Comparison of ENCODE assay signal across 28 cellular contexts in the genomic region with DNA sequence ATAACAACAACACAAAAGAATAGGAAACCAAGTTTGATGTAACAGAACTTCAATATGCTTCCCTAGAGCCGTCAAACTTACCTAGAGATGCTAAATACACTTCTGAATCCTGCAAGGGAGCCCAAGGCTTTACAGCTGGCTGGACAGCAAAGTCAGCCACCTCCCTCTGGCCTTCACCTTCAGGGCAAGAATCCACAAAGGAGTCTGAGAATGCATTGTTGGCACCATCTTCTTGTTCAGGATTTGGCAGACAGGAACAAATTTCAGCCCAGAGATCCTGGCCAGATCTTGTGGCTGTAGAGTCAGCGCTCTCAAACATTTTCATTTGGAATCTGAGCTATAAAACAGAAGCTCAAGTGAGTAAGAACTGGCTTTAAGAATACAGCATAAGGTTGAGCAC. TPM values are rescaled to one million over a fixed set of nuclear protein-coding genes. Genes with fewer than 3 reads are reported as not detected.
A peak's percentile ranks its signal among the peaks of the same experiment; 100 is the strongest.
DNase-seq lines count a peak whose midpoint lies in the region; ATAC-seq, FAIRE-seq and TF ChIP-seq lines count a peak whose summit lies in the region.
"Had no signal": no experiment of that assay in that cellular context is flagged by ENCODE, and none has a peak within 500 bp of the region (broad histone marks: within the 10 kb centered on the region; RNA-seq: fewer than 3 reads in every experiment).

No MANE protein-coding gene starts in this region.

- no peak overlapping the region for H3K27ac ChIP-seq in GM12878 (ENCODE audit: control insufficient read depth, insufficient read depth)
- H3K27ac ChIP-seq: 22Rv1, body of pancreas, GM23248, left ventricle myocardium inferior, vagina had no signal

- H3K9me3 Mint-ChIP-seq in activated CD4-positive, alpha-beta T cell treated with anti-CD3 and anti-CD28 coated beads, Interleukin-2, amount 10 ng/mL, durations not matched to agents 7 days and 5 days, result no peaks in the 10 kb centered on the region
- H3K9me3 Mint-ChIP-seq in IgD-negative memory B cell (no peaks in the 10 kb centered on the region), neural crest cell (no peaks in the 10 kb centered on the region)
- H3K9me3 Mint-ChIP-seq: activated T-helper 2 cell treated with anti-CD3 and anti-CD28 coated beads, Interferon-gamma antibody, Interleukin-2, Interleukin-4, amounts not matched to agents 10 μg/mL and 5 μg/mL and 100 μg/mL, durations not matched to agents 14 hours and 24 hours and 36 hours; stimulated activated naive CD8-positive, alpha-beta T cell treated with anti-CD3 and anti-CD28 coated beads, Interleukin-15, Interleukin-2, amounts not matched to agents 100 ng/mL and 50 ng/mL, for 24 hours had no signal

- H3K27ac Mint-ChIP-seq in activated CD4-positive, alpha-beta T cell treated with anti-CD3 and anti-CD28 coated beads, Interleukin-2, amount 10 ng/mL, durations not matched to agents 7 days and 5 days, result no peak overlapping the region
- peak overlapping the region in 2 of 3 donors; percentile 55 to 61 for H3K27ac Mint-ChIP-seq in IgD-negative memory B cell
- no peak overlapping the region for H3K27ac Mint-ChIP-seq in neural crest cell (ENCODE audit: unreplicated experiment)
- H3K27ac Mint-ChIP-seq: activated T-helper 2 cell treated with anti-CD3 and anti-CD28 coated beads, Interferon-gamma antibody, Interleukin-2, Interleukin-4, amounts not matched to agents 10 μg/mL and 5 μg/mL and 100 μg/mL, durations not matched to agents 14 hours and 24 hours and 36 hours had no signal

- peaks cover 0 to 10% of the 10 kb centered on the region in 2 experiments; a peak in 1 of 4 replicates for H3K36me3 ChIP-seq in GM12878 (ENCODE audit: control insufficient read depth in 2 of 2, insufficient read depth in 2 of 2, low read length in 1 of 2)
- H3K36me3 ChIP-seq: vagina had no signal

- no peak for ATAC-seq in GM12878
- ATAC-seq: body of pancreas, HepG2 had no signal

- no TSS peak for BruUV-seq in GM12878 (replicated peaks; lab: Mats Ljungman, UMichigan)

- POLR2A ChIA-PET in activated CD4-positive, alpha-beta T cell treated with anti-CD3 and anti-CD28 coated beads, Interleukin-2, amount 10 ng/mL, durations not matched to agents 7 days and 5 days (lab: Charles Lee), result no interaction called here
- POLR2A ChIA-PET in GM12878 (lab: Charles Lee), result interaction anchor here (1.0 to 1.6 kb wide), 4 partner anchors 9 to 18 kb away, joined by 3 to 5 read pairs (median 4); no protein-coding TSS in a partner anchor

- H3K79me2 ChIP-seq in GM12878 (ENCODE audit: control insufficient read depth, insufficient read depth, low read length), result peaks cover 46% of the 10 kb centered on the region

- in situ Hi-C loops in GM12878 (cut with MboI), result no loop called here

- H4K20me1 ChIP-seq in GM12878 (ENCODE audit: control insufficient read depth, insufficient read depth), result no peaks in the 10 kb centered on the region

- H3K4me2 ChIP-seq in GM12878 (ENCODE audit: control insufficient read depth, insufficient read depth), result peak overlapping the region; percentile 72

- H3K4me3 Mint-ChIP-seq in activated CD4-positive, alpha-beta T cell treated with anti-CD3 and anti-CD28 coated beads, Interleukin-2, amount 10 ng/mL, durations not matched to agents 7 days and 5 days, result peak overlapping the region; percentile 34
- H3K4me3 Mint-ChIP-seq in IgD-negative memory B cell (peak overlapping the region; percentile 33 to 72 (median 56)), neural crest cell (peak overlapping the region; percentile 68)

- no peak for FAIRE-seq in GM12878 (lab: Jason Lieb, UNC)
- FAIRE-seq: endothelial cell of umbilical vein, HepG2, RCC 7860 had no signal

- peaks cover 41% of the 10 kb centered on the region for H3K4me1 Mint-ChIP-seq in activated CD4-positive, alpha-beta T cell treated with anti-CD3 and anti-CD28 coated beads, Interleukin-2, amount 10 ng/mL, durations not matched to agents 7 days and 5 days
- H3K4me1 Mint-ChIP-seq in IgD-negative memory B cell, result peaks cover 43 to 54% (median 44%) of the 10 kb centered on the region in 3 donors
- H3K4me1 Mint-ChIP-seq in neural crest cell, result peaks cover 17% of the 10 kb centered on the region

- H3K27me3 Mint-ChIP-seq in activated CD4-positive, alpha-beta T cell treated with anti-CD3 and anti-CD28 coated beads, Interleukin-2, amount 10 ng/mL, durations not matched to agents 7 days and 5 days, result peaks cover 2% of the 10 kb centered on the region
- H3K27me3 Mint-ChIP-seq in IgD-negative memory B cell, result no peaks in the 10 kb centered on the region
- peaks cover 11% of the 10 kb centered on the region for H3K27me3 Mint-ChIP-seq in neural crest cell (ENCODE audit: low read depth)
- H3K27me3 Mint-ChIP-seq: stimulated activated naive CD8-positive, alpha-beta T cell treated with anti-CD3 and anti-CD28 coated beads, Interleukin-15, Interleukin-2, amounts not matched to agents 100 ng/mL and 50 ng/mL, for 24 hours had no signal

- TF ChIP-seq CTCF in GM12878 (IDR thresholded peaks at IDR 0.05 in 2 of 3, conservative IDR thresholded peaks at IDR 0.05 in 1 of 3; ENCODE audit: control insufficient read depth in 2 of 3, extremely low read depth in 1 of 3, insufficient read depth in 1 of 3, low read depth in 3 of 3, low read length in 3 of 3) (no peak), neural crest cell (conservative IDR thresholded peaks at IDR 0.05) (no peak), lower leg skin (IDR thresholded peaks at IDR 0.05) (no peak)

- no peak overlapping the region for H3K9ac ChIP-seq in GM12878 (ENCODE audit: control insufficient read depth, insufficient read depth, low read length)
- H3K9ac ChIP-seq: GM23248 had no signal

- H3K36me3 Mint-ChIP-seq in activated CD4-positive, alpha-beta T cell treated with anti-CD3 and anti-CD28 coated beads, Interleukin-2, amount 10 ng/mL, durations not matched to agents 7 days and 5 days (ENCODE audit: low read depth), result peaks cover 22% of the 10 kb centered on the region
- H3K36me3 Mint-ChIP-seq in IgD-negative memory B cell (peaks cover 10% of the 10 kb centered on the region), neural crest cell (ENCODE audit: low read depth) (peaks cover 4% of the 10 kb centered on the region)

- no peak overlapping the region for H2AFZ ChIP-seq in GM12878 (ENCODE audit: control insufficient read depth, low read depth, low read length)
- H2AFZ ChIP-seq: GM23248 had no signal

- TF ChIP-seq POLR2A in GM12878 (IDR thresholded peaks at IDR 0.05; ENCODE audit: low read depth, low read length), result no peak
- no peak for TF ChIP-seq POLR2A in lower leg skin (IDR thresholded peaks at IDR 0.05)

- intact Hi-C loops in GM12878 (cut with micrococcal nuclease; ENCODE audit: unreplicated experiment) (no loop called here), lower leg skin (cut with DNase I; ENCODE audit: low total_unique reads) (no loop called here)

- TF ChIP-seq EP300 in GM12878 (IDR thresholded peaks at IDR 0.05; ENCODE audit: borderline replicate concordance in 1 of 2, control insufficient read depth in 1 of 2, low read depth in 2 of 2, low read length in 2 of 2), result no peak

- RAD21 ChIA-PET in GM12878 (lab: Charles Lee; ENCODE audit: unreplicated experiment), result interaction anchor here (1.1 to 1.6 kb wide), 2 partner anchors 12 to 19 kb away, joined by 3 to 6 read pairs; no protein-coding TSS in a partner anchor

- H3K4me3 ChIP-seq in GM12878 (peak overlapping the region; percentile 27; the same call in 1 of the 2 replicates), lower leg skin (ENCODE audit: low read depth, poor library complexity, severe bottlenecking) (no peak overlapping the region)
- H3K4me3 ChIP-seq: body of pancreas, GM23248, left ventricle myocardium inferior, vagina had no signal

- CTCF ChIA-PET in activated CD4-positive, alpha-beta T cell treated with anti-CD3 and anti-CD28 coated beads, Interleukin-2, amount 10 ng/mL, durations not matched to agents 7 days and 5 days (lab: Charles Lee), result interaction anchor here (1.0 to 1.6 kb wide), 2 partner anchors 24 to 29 kb away, joined by 3 to 4 read pairs; no protein-coding TSS in a partner anchor
- CTCF ChIA-PET in GM12878 (lab: Yijun Ruan, JAX), result interaction anchor here (1.2 to 1.6 kb wide), 2 partner anchors 9 to 44 kb away, joined by 5 to 7 read pairs; no protein-coding TSS in a partner anchor

- no peaks in the 10 kb centered on the region; the same call in 2 of the 3 replicates for H3K9me3 ChIP-seq in GM12878 (replicated peaks; ENCODE audit: control insufficient read depth, insufficient read depth, low read length)
- H3K9me3 ChIP-seq: body of pancreas, left ventricle myocardium inferior, vagina had no signal

- TF ChIP-seq RAD21 in GM12878 (IDR thresholded peaks at IDR 0.05; ENCODE audit: insufficient read depth, low read depth, low read length), result no peak

- 68% methylated on average over 2 of the region's 2 CpGs for WGBS in GM12878 (ENCODE audit: insufficient coverage, insufficient replicate concordance, low lambda C conversion rate, missing lambda C conversion rate)
- WGBS in lower leg skin, 2 donors, result 71 to 74% methylated on average over 2 of the region's 2 CpGs

- H3K4me1 ChIP-seq in GM12878 (ENCODE audit: control insufficient read depth, insufficient read depth, low read length), result peaks cover 17% of the 10 kb centered on the region
- H3K4me1 ChIP-seq: vagina had no signal

- H3K27me3 ChIP-seq in GM12878 (replicated peaks in 1 of 2; ENCODE audit: control insufficient read depth in 2 of 2, insufficient read depth in 2 of 2, low read length in 1 of 2), result no peaks in the 10 kb centered on the region
- H3K27me3 ChIP-seq: body of pancreas, vagina had no signal

- SMC1A ChIA-PET in GM12878 (lab: Charles Lee; ENCODE audit: uncharacterized antibody, unreplicated experiment), result interaction anchor here (0.9 to 1.8 kb wide), 3 partner anchors 9 to 21 kb away, joined by 4 to 9 read pairs (median 5); no protein-coding TSS in a partner anchor

- DNase-seq in activated CD4-positive, alpha-beta T cell treated with anti-CD3 and anti-CD28 coated beads, Interleukin-2, amount 10 ng/mL, durations not matched to agents 7 days and 5 days, result no peak
- no peak for DNase-seq in activated CD4-positive, alpha-beta T cell treated with anti-CD3 and anti-CD28 coated beads for 48 hours
- DNase-seq in GM12878 (ENCODE audit: low read depth, low spot score) (no peak), neural crest cell (ENCODE audit: low read depth, low spot score) (no peak), mesenteric fat pad (ENCODE audit: low spot score) (no peak), lower leg skin (ENCODE audit: low spot score in 2 of 2) (no peak)
- DNase-seq in stimulated activated CD4-positive, alpha-beta T cell treated with anti-CD3 and anti-CD28 coated beads, Interleukin-4, amount 100 ng/mL, for 24 hours, result no peak
- DNase-seq: activated CD4-positive, alpha-beta T cell treated with anti-CD3 and anti-CD28 coated beads, Interleukin-2, amount 50 U/mL, for 48 hours; activated CD4-positive, CD25-positive, alpha-beta regulatory T cell; body of pancreas; DMS153; islet precursor cell; left ventricle myocardium inferior; NCI-H1092; NCI-H187; NCI-H2171; NCI-H526; SW 1271; T1000 had no signal

RNA-seq across cellular contexts. Expression of gene CCDC32, which starts 2.2 kb away (rescaled TPM):
- 10 to 100 TPM; 17.0 to 22.7 TPM for total RNA-seq in activated CD4-positive, alpha-beta T cell treated with anti-CD3 and anti-CD28 coated beads, Interleukin-2, amount 10 ng/mL, durations not matched to agents 7 days and 5 days
- 131 TPM for polyA plus RNA-seq in IgD-negative memory B cell
- 50.4 and 56.8 TPM in 2 replicates for total RNA-seq in GM12878 (2013; cell fraction: nucleolus; rRNA removed)
- 30.2 and 47.0 TPM in 2 replicates for total RNA-seq in GM12878 (2014; rRNA removed)
- 34.0 and 34.3 TPM in 2 replicates for total RNA-seq in GM12878 (2014; rRNA removed; fragmentation: Illumina TruSeq; extraction: Trizol)
- total RNA-seq in GM12878 (2021), result 36.0 and 38.6 TPM in 2 replicates
- polyA plus RNA-seq in GM12878 (2011; ENCODE audit: low read depth), result 33.6 TPM
- polyA plus RNA-seq in GM12878 (2011; rRNA removed), result 66.2 and 72.9 TPM in 2 replicates
- 72.1 and 86.0 TPM in 2 replicates for polyA plus RNA-seq in GM12878 (2011; cell fraction: cytosol; rRNA removed)
- 25.4 and 45.2 TPM in 2 replicates for polyA plus RNA-seq in GM12878 (2011; cell fraction: nucleus; rRNA removed)
- polyA plus RNA-seq in GM12878 (2012), result 41.2 and 41.4 TPM in 2 replicates
- polyA plus RNA-seq in GM12878 (2014; fragmentation: Illumina TruSeq; extraction: Trizol), result 34.3 and 48.3 TPM in 2 replicates
- 10 to 100 TPM; 67.0 to 74.3 TPM for polyA plus RNA-seq in GM12878 (2014; fragmentation: Nextera tagmentation; extraction: Ambion mirVana)
- polyA plus RNA-seq in GM12878 (2014; rRNA removed), result 31.0 and 33.2 TPM in 2 replicates
- polyA plus RNA-seq in GM12878 (2016; fragmentation: Nextera tagmentation; extraction: Ambion mirVana), result 10 to 100 TPM; 57.1 to 61.0 TPM
- 52.4 and 74.0 TPM in 2 replicates for polyA minus RNA-seq in GM12878 (2011; rRNA and poly(A)+ RNA removed)
- 4.5 and 9.5 TPM in 2 replicates for polyA minus RNA-seq in GM12878 (2011; cell fraction: cytosol; rRNA and poly(A)+ RNA removed)
- 13.8 and 24.0 TPM in 2 replicates for polyA minus RNA-seq in GM12878 (2011; cell fraction: nucleus; rRNA and poly(A)+ RNA removed)
- 19.2 and 19.9 TPM in 2 replicates for total RNA-seq in neural crest cell
- 23.7 TPM for total RNA-seq in mesenteric fat pad
- total RNA-seq in lower leg skin, result 10 to 100 TPM in 3 of 4 donors, 1 to 10 TPM in 1; 9.4 to 30.6 (median 20.6) TPM

RNA-seq across cellular contexts. Expression of gene RPUSD2, which starts 6.4 kb away (rescaled TPM):
- total RNA-seq in activated CD4-positive, alpha-beta T cell treated with anti-CD3 and anti-CD28 coated beads, Interleukin-2, amount 10 ng/mL, durations not matched to agents 7 days and 5 days, result 10 to 100 TPM in 1 of 2 experiments, 1 to 10 TPM in 1; 10.0 to 13.0 TPM
- polyA plus RNA-seq in IgD-negative memory B cell (19.7 TPM), GM12878 (2011; rRNA removed) (7.4 and 16.2 TPM in 2 replicates), GM12878 (2014; fragmentation: Illumina TruSeq; extraction: Trizol) (8.5 and 12.7 TPM in 2 replicates), GM12878 (2014; fragmentation: Nextera tagmentation; extraction: Ambion mirVana) (1 to 10 TPM; 4.0 to 8.7 TPM), GM12878 (2014; rRNA removed) (20.9 and 26.5 TPM in 2 replicates), GM12878 (2016; fragmentation: Nextera tagmentation; extraction: Ambion mirVana) (10 to 100 TPM; 29.5 to 33.3 TPM)
- 11.6 and 15.9 TPM in 2 replicates for total RNA-seq in GM12878 (2013; cell fraction: nucleolus; rRNA removed)
- total RNA-seq in GM12878 (2014; rRNA removed) (25.5 and 26.0 TPM in 2 replicates), GM12878 (2014; rRNA removed; fragmentation: Illumina TruSeq; extraction: Trizol) (13.1 and 14.4 TPM in 2 replicates), GM12878 (2021) (22.7 and 26.1 TPM in 2 replicates), neural crest cell (16.0 and 16.9 TPM in 2 replicates), mesenteric fat pad (6.9 TPM), lower leg skin (10 to 100 TPM in 3 of 4 donors, 1 to 10 TPM in 1; 7.3 to 14.3 (median 12.2) TPM)
- polyA plus RNA-seq in GM12878 (2011; ENCODE audit: low read depth), result 6.1 TPM
- polyA plus RNA-seq in GM12878 (2011; cell fraction: cytosol; rRNA removed), result 14.9 and 20.1 TPM in 2 replicates
- polyA plus RNA-seq in GM12878 (2011; cell fraction: nucleus; rRNA removed), result 9.4 and 13.7 TPM in 2 replicates
- polyA plus RNA-seq in GM12878 (2012), result 10.8 and 11.7 TPM in 2 replicates
- polyA minus RNA-seq in GM12878 (2011; rRNA and poly(A)+ RNA removed), result 21.3 and 25.2 TPM in 2 replicates
- 7.4 and 7.5 TPM in 2 replicates for polyA minus RNA-seq in GM12878 (2011; cell fraction: cytosol; rRNA and poly(A)+ RNA removed)
- 5.7 and 17.0 TPM in 2 replicates for polyA minus RNA-seq in GM12878 (2011; cell fraction: nucleus; rRNA and poly(A)+ RNA removed)

RNA-seq across cellular contexts. Expression of gene KNL1, which starts 31.4 kb away (rescaled TPM):
- total RNA-seq in activated CD4-positive, alpha-beta T cell treated with anti-CD3 and anti-CD28 coated beads, Interleukin-2, amount 10 ng/mL, durations not matched to agents 7 days and 5 days, result 10 to 100 TPM; 62.2 to 69.0 TPM
- polyA plus RNA-seq in IgD-negative memory B cell (1.1 TPM), GM12878 (2011; rRNA removed) (44.1 and 73.9 TPM in 2 replicates), GM12878 (2014; fragmentation: Illumina TruSeq; extraction: Trizol) (42.7 and 44.0 TPM in 2 replicates), GM12878 (2014; fragmentation: Nextera tagmentation; extraction: Ambion mirVana) (10 to 100 TPM; 10.9 to 15.8 TPM), GM12878 (2014; rRNA removed) (11.2 and 12.1 TPM in 2 replicates), GM12878 (2016; fragmentation: Nextera tagmentation; extraction: Ambion mirVana) (10 to 100 TPM; 26.3 to 30.5 TPM)
- total RNA-seq in GM12878 (2013; cell fraction: nucleolus; rRNA removed), result 58.7 and 140 TPM in 2 replicates
- total RNA-seq in GM12878 (2014; rRNA removed) (31.3 and 41.5 TPM in 2 replicates), GM12878 (2014; rRNA removed; fragmentation: Illumina TruSeq; extraction: Trizol) (55.5 and 58.1 TPM in 2 replicates), GM12878 (2021) (25.7 and 29.3 TPM in 2 replicates), neural crest cell (33.4 and 35.3 TPM in 2 replicates), mesenteric fat pad (0.35 TPM), lower leg skin (1 to 10 TPM in 2 of 4 donors, under 1 TPM in 2; 0.69 to 2.7 (median 1.3) TPM)
- 3.3 TPM for polyA plus RNA-seq in GM12878 (2011; ENCODE audit: low read depth)
- polyA plus RNA-seq in GM12878 (2011; cell fraction: cytosol; rRNA removed), result 12.2 and 13.2 TPM in 2 replicates
- polyA plus RNA-seq in GM12878 (2011; cell fraction: nucleus; rRNA removed), result 29.8 and 35.3 TPM in 2 replicates
- polyA plus RNA-seq in GM12878 (2012), result 7.5 and 7.8 TPM in 2 replicates
- 43.3 and 73.0 TPM in 2 replicates for polyA minus RNA-seq in GM12878 (2011; rRNA and poly(A)+ RNA removed)
- polyA minus RNA-seq in GM12878 (2011; cell fraction: cytosol; rRNA and poly(A)+ RNA removed), result 21.1 and 26.9 TPM in 2 replicates
- 29.4 and 43.6 TPM in 2 replicates for polyA minus RNA-seq in GM12878 (2011; cell fraction: nucleus; rRNA and poly(A)+ RNA removed)
- total RNA-seq: body of pancreas had no signal

Comparison
In these comparisons a context has a peak if more than half of its experiments do, and no peak if none do; other contexts are left out.
1. H3K27ac Mint-ChIP-seq: peak in IgD-negative memory B cell (2 of 3); none in activated CD4-positive, alpha-beta T cell treated with anti-CD3 and anti-CD28 coated beads, Interleukin-2, amount 10 ng/mL, durations not matched to agents 7 days and 5 days (single experiment) and neural crest cell (single experiment).
2. Peak in every context shown above with its lines, with median percentiles within 50 percentile points of each other: H3K4me3 Mint-ChIP-seq.